In the genomic region with DNA sequence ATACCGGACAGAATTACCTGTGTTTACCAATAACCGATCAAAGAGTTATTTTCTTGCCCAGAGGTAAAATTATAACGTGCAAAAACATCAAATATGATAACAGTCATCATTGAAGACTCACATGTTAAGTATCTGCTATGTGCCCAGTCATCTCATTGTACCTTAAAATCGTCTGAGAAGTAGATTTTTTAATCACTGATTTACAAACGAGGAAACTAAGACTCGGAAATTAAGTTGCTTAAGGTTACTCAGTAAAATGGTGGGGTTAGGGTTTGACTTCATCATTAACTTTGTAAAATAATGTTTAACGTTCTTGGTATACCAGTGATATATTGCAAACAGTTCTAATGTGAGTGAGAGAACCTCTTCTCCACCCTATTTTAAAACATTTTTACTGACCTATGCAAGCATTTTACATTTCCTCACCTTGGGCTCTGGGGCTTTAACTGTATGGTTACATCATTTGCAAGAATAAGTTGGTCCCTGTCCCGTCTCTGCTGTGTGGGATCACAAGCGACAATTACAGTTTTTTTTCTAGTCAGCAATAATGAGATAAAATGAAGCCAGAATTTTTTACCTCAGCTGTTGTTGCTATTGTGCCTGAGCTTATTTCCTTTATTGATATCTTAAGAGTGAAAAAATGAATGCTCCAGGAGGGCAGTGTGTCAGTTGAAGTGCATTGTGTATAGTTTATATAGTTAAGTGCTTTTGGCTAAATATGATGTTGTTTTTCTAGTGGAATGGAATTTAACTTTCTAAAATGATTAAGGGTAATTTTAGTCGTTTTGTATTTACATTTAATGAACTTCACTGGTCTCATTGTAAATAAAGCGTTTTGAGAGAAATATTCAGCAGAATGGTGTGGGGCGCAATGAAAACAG, we compare ENCODE assay signal across 8 cellular contexts. TPM values are rescaled to one million over a fixed set of nuclear protein-coding genes. Genes with fewer than 3 reads are reported as not detected.
DNase-seq lines count a peak whose midpoint lies in the region; ATAC-seq and TF ChIP-seq lines count a peak whose summit lies in the region.

No MANE protein-coding gene starts in this region.

- DNase-seq in IMR-90, result peak; percentile 48
- DNase-seq in astrocyte of the hippocampus (ENCODE audit: low read depth, low spot score), result peak; percentile 21
- DNase-seq in lower lobe of right lung, result no peak

- WGBS in IMR-90 (ENCODE audit: extremely low coverage in 2 of 2, insufficient read length in 1 of 2), 2 experiments, result 0% methylated on average over 1 of the region's 12 CpGs; no CpG with 5 or more reads in 1 of the 2 experiments
- WGBS in urinary bladder, result 11% methylated on average over 12 of the region's 12 CpGs

- ATAC-seq in IMR-90 (ENCODE audit: low read depth), result no peak
- no peak for ATAC-seq in lower lobe of right lung
- ATAC-seq in HG03025 (IDR thresholded peaks at IDR 0.05; ENCODE audit: low FRiP score, unreplicated experiment), result no peak
- no peak for ATAC-seq in HG03571 (IDR thresholded peaks at IDR 0.05; ENCODE audit: unreplicated experiment)
- no peak for ATAC-seq in HG02981 (IDR thresholded peaks at IDR 0.05; ENCODE audit: unreplicated experiment)

- peak overlapping the region; percentile 47; the same call in 1 of the 2 replicates for H3K4ac ChIP-seq in IMR-90 (ENCODE audit: low read depth, low read length)

- no peak for TF ChIP-seq POLR2A in IMR-90 (IDR thresholded peaks at IDR 0.05; ENCODE audit: low read depth, low read length)

- H3K36me3 ChIP-seq in BLaER1, result peaks cover 11% of the 10 kb centered on the region; the same call in 1 of the 2 replicates
- no peaks in the 10 kb centered on the region for H3K36me3 ChIP-seq in IMR-90 (ENCODE audit: control insufficient read depth, insufficient read depth, low read length)
- no peaks in the 10 kb centered on the region for H3K36me3 ChIP-seq in lower lobe of right lung
- no peaks in the 10 kb centered on the region for H3K36me3 ChIP-seq in urinary bladder (ENCODE audit: insufficient read depth)

- H3K9ac ChIP-seq in BLaER1 (peak overlapping the region; percentile 90), IMR-90 (ENCODE audit: low read depth, low read length) (peak overlapping the region; percentile 100)

- H2BK20ac ChIP-seq in IMR-90 (ENCODE audit: low read depth, low read length), result no peak overlapping the region

- peak overlapping the region; percentile 54; the same call in 1 of the 2 replicates for H3K14ac ChIP-seq in IMR-90 (replicated peaks; ENCODE audit: low read depth, low read length)

- H3K23ac ChIP-seq in IMR-90 (ENCODE audit: low read depth, low read length), result peak overlapping the region; percentile 57

- peak overlapping the region; percentile 94 for H3K27ac ChIP-seq in BLaER1
- H3K27ac ChIP-seq in IMR-90 (ENCODE audit: insufficient read depth, low read length), result peak overlapping the region; percentile 15; the same call in 1 of the 2 replicates
- peak overlapping the region; percentile 99 for H3K27ac ChIP-seq in lower lobe of right lung
- no peak overlapping the region for H3K27ac ChIP-seq in urinary bladder (ENCODE audit: low read depth)

- H4K8ac ChIP-seq in IMR-90 (ENCODE audit: low read depth in 2 of 2, low read length in 2 of 2), result no peak overlapping the region

- H2AFZ ChIP-seq in IMR-90 (replicated peaks; ENCODE audit: low read length, poor library complexity), result no peak overlapping the region

- peak overlapping the region; percentile 7; the same call in 1 of the 2 replicates for H4K91ac ChIP-seq in IMR-90 (ENCODE audit: insufficient read depth, low read depth, low read length)

- H4K20me1 ChIP-seq in BLaER1 (peaks cover 45% of the 10 kb centered on the region), IMR-90 (ENCODE audit: insufficient read depth, low read length) (peaks cover 14% of the 10 kb centered on the region; the same call in 1 of the 2 replicates)

- CTCF ChIA-PET in IMR-90 (lab: Yijun Ruan, JAX), result no interaction called here

- 0 out of 2 replicates have a peak overlapping the region, but pooled peaks have one; percentile 21 for H3K56ac ChIP-seq in IMR-90 (ENCODE audit: extremely low read depth, insufficient read depth, low read length)

- dilution Hi-C loops in IMR-90 (cut with HindIII; ENCODE audit: low sequenced_read_pairs, unreplicated experiment), result no loop called here

- peak overlapping the region; percentile 96 for H2BK5ac ChIP-seq in IMR-90 (ENCODE audit: low read depth, low read length, poor library complexity, severe bottlenecking)

- H3K4me1 ChIP-seq in BLaER1, result peaks cover 31% of the 10 kb centered on the region
- H3K4me1 ChIP-seq in IMR-90 (ENCODE audit: control insufficient read depth, insufficient read depth, low read length), result no peaks in the 10 kb centered on the region
- H3K4me1 ChIP-seq in lower lobe of right lung, result peaks cover 45% of the 10 kb centered on the region
- no peaks in the 10 kb centered on the region for H3K4me1 ChIP-seq in urinary bladder (ENCODE audit: insufficient read depth)

- POLR2A ChIA-PET in IMR-90 (lab: Charles Lee; ENCODE audit: unreplicated experiment), result no interaction called here

- no peak for TF ChIP-seq RAD21 in IMR-90 (IDR thresholded peaks at IDR 0.05; ENCODE audit: low read length)

- no peak overlapping the region for H2AK5ac ChIP-seq in IMR-90 (ENCODE audit: low read depth, low read length)

- in situ Hi-C loops in IMR-90 (cut with MboI; ENCODE audit: low sequenced_read_pairs), result no loop called here

- BruUV-seq in IMR-90 (replicated peaks; lab: Mats Ljungman, UMichigan), result TSS peak; percentile 16

- H2BK120ac ChIP-seq in IMR-90 (ENCODE audit: low read depth, low read length), result no peak overlapping the region

- H3K18ac ChIP-seq in IMR-90 (ENCODE audit: low read depth, low read length), result no peak overlapping the region

- H3K79me1 ChIP-seq in IMR-90 (ENCODE audit: low read depth in 1 of 2, low read length in 2 of 2), result peaks cover 0 to 29% of the 10 kb centered on the region in 2 experiments; a peak in 3 of 4 replicates

- no peak overlapping the region for H2BK15ac ChIP-seq in IMR-90 (ENCODE audit: low read depth, low read length)

- H3K9me3 ChIP-seq in BLaER1 (no peaks in the 10 kb centered on the region), IMR-90 (ENCODE audit: control insufficient read depth, insufficient read depth, low read length) (no peaks in the 10 kb centered on the region), lower lobe of right lung (no peaks in the 10 kb centered on the region)

- no peaks in the 10 kb centered on the region for H3K27me3 ChIP-seq in BLaER1
- H3K27me3 ChIP-seq in IMR-90 (ENCODE audit: control insufficient read depth, insufficient read depth, low read length), result no peaks in the 10 kb centered on the region
- H3K27me3 ChIP-seq in lower lobe of right lung (ENCODE audit: low read depth), result no peaks in the 10 kb centered on the region

- no peak overlapping the region for H4K5ac ChIP-seq in IMR-90 (ENCODE audit: low read depth, low read length)

- H3K9me1 ChIP-seq in IMR-90 (ENCODE audit: insufficient read depth, low read length), result 0 out of 2 replicates have a peak, but pooled peaks cover 7% of the 10 kb centered on the region

- no peak overlapping the region for H2AK9ac ChIP-seq in IMR-90 (replicated peaks; ENCODE audit: low read depth, low read length, poor library complexity)

- intact Hi-C loops in IMR-90 (cut with micrococcal nuclease), result loop anchor here (10.0 kb wide), 1 partner anchor 168 kb away; no protein-coding TSS in a partner anchor
- intact Hi-C loops in lower lobe of right lung (cut with DNase I), result no loop called here

- TF ChIP-seq CTCF in IMR-90 (conservative IDR thresholded peaks at IDR 0.05; ENCODE audit: low read depth, low read length) (no peak), lower lobe of right lung (IDR thresholded peaks at IDR 0.05) (no peak)

- H3K4me3 ChIP-seq in BLaER1 (peak overlapping the region; percentile 76), IMR-90 (ENCODE audit: insufficient read depth, low read depth, low read length) (peak overlapping the region; percentile 59), lower lobe of right lung (peak overlapping the region; percentile 82), urinary bladder (ENCODE audit: low read depth, low read length) (peak overlapping the region; percentile 93)

- peak overlapping the region; percentile 88 for H3K4me2 ChIP-seq in BLaER1
- peak overlapping the region; percentile 97 for H3K4me2 ChIP-seq in IMR-90 (ENCODE audit: low read depth, low read length)

TF ChIP-seq in IMR-90, 13 proteins besides CTCF, POLR2A, EP300 and RAD21:
- TF ChIP-seq MAFK (IDR thresholded peaks at IDR 0.05; ENCODE audit: low read depth, low read length) (peak; percentile 35), NFE2L2 (IDR thresholded peaks at IDR 0.05; ENCODE audit: low read depth, low read length) (0 out of 2 replicates have a peak, but pooled peaks have one; percentile 6), BHLHE40 (IDR thresholded peaks at IDR 0.05; ENCODE audit: low read depth, low read length) (no peak)

RNA-seq across cellular contexts. Expression of a gene that starts 2.7 kb away (rescaled TPM):
- total RNA-seq in IMR-90 (2012; rRNA removed), result 3.9 and 5.3 TPM in 2 replicates
- 11.6 and 13.9 TPM in 2 replicates for polyA plus RNA-seq in IMR-90 (2012; rRNA removed)
- 3.2 and 5.2 TPM in 2 replicates for polyA plus RNA-seq in IMR-90 (2012; cell fraction: cytosol; rRNA removed)
- 6.9 and 11.9 TPM in 2 replicates for polyA plus RNA-seq in IMR-90 (2012; cell fraction: nucleus; rRNA removed; ENCODE audit: low replicate concordance)
- total RNA-seq in lower lobe of right lung, result 32.0 TPM
- total RNA-seq in urinary bladder, result 23.4 TPM
- 19.3 TPM for polyA plus RNA-seq in urinary bladder

RNA-seq across cellular contexts. Expression of a gene that starts 45.3 kb away (rescaled TPM):
- total RNA-seq in IMR-90 (2012; rRNA removed), result 52.9 and 63.3 TPM in 2 replicates
- polyA plus RNA-seq in IMR-90 (2012; rRNA removed), result 33.3 and 40.8 TPM in 2 replicates
- polyA plus RNA-seq in IMR-90 (2012; cell fraction: cytosol; rRNA removed), result 4.2 and 9.0 TPM in 2 replicates
- 46.7 and 147 TPM in 2 replicates for polyA plus RNA-seq in IMR-90 (2012; cell fraction: nucleus; rRNA removed; ENCODE audit: low replicate concordance)
- 54.1 TPM for total RNA-seq in lower lobe of right lung
- 66.6 TPM for total RNA-seq in urinary bladder
- 34.9 TPM for polyA plus RNA-seq in urinary bladder
